ENCODE assay signal across 8 cellular contexts in the genomic region with DNA sequence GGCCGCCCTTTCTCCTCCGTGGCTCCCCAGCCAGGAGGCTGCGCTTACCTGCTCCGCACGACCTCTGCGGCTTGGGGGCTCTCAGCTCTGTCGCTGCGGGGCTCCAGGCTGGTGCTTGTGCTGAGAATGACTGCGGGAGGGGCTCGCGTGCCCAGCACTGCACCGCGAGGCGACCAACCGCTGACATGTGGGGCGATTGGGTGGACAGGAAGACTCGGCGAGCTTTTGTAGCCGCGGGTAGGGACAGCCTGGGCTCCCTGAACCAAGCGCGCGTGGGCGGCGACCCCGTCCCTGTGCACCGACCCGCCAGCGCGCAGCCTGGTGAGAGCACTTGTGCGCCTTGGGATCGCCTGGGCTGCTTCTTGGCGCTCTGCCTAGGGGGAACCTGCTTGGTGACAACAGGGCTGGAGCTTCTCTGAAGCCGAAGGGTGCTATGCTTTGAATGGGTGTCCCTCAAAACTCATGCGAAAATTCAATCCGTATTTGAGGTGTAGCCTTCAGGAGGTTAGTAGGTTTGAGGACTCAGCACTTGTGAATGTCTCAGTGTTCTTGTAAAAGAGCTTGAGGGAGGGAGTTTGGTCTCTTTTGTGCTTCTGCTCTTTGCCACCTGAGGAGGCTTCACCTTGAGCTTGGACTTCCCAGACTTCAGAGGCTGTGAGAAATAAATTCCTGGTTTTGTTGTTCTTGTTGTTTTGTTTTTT. TPM values are rescaled to one million over a fixed set of nuclear protein-coding genes. Genes with fewer than 3 reads are reported as not detected.
DNase-seq lines count a peak whose midpoint lies in the region; ATAC-seq and TF ChIP-seq lines count a peak whose summit lies in the region.

No MANE protein-coding gene starts in this region.

- peaks cover 3% of the 10 kb centered on the region for H3K27me3 Mint-ChIP-seq in GM23338 (ENCODE audit: insufficient read depth, low read depth, poor library complexity)
- H3K27me3 Mint-ChIP-seq in activated T-cell treated with anti-CD3 and anti-CD28 coated beads, Interleukin-2, amount 50 U/mL, for 72 hours (ENCODE audit: low read depth): peaks cover 40% of the 10 kb centered on the region

- TF ChIP-seq EP300 in suprapubic skin (IDR thresholded peaks at IDR 0.05): no peak

- no peaks in the 10 kb centered on the region for H3F3A ChIP-seq in GM23338 (replicated peaks; ENCODE audit: low read depth)

- 7% methylated on average over 18 of the region's 36 CpGs for WGBS in suprapubic skin

- no peak for TF ChIP-seq POLR2A in suprapubic skin (IDR thresholded peaks at IDR 0.05)

- peaks cover 16% of the 10 kb centered on the region; the same call in 2 of the 3 replicates for H3K4me1 Mint-ChIP-seq in GM23338
- H3K4me1 Mint-ChIP-seq in activated T-cell treated with anti-CD3 and anti-CD28 coated beads, Interleukin-2, amount 50 U/mL, for 72 hours (ENCODE audit: low read depth): no peaks in the 10 kb centered on the region

- H3K9me3 ChIP-seq in BE2C: no peaks in the 10 kb centered on the region; the same call in 1 of the 2 replicates
- H3K9me3 ChIP-seq in iPS-18a (ENCODE audit: control insufficient read depth, low read depth, low read length): no peaks in the 10 kb centered on the region
- no peaks in the 10 kb centered on the region for H3K9me3 ChIP-seq in suprapubic skin

- 0 out of 2 replicates have a peak, but pooled peaks cover 3% of the 10 kb centered on the region for H3K27me3 ChIP-seq in BE2C
- H3K27me3 ChIP-seq in GM23338 (ENCODE audit: insufficient read depth): peaks cover 18% of the 10 kb centered on the region
- H3K27me3 ChIP-seq in iPS-18a (ENCODE audit: control insufficient read depth, insufficient read depth, low read length): peaks cover 16% of the 10 kb centered on the region
- H3K27me3 ChIP-seq in suprapubic skin: peaks cover 38% of the 10 kb centered on the region

- H3K27ac ChIP-seq in GM23338 (ENCODE audit: low read depth) (no peak overlapping the region), iPS-18a (ENCODE audit: low read length) (no peak overlapping the region), suprapubic skin (no peak overlapping the region), RWPE1 (no peak overlapping the region)

- peak overlapping the region; percentile 53 for H3K4me3 ChIP-seq in BE2C (ENCODE audit: low read depth, low read length)
- peak overlapping the region; percentile 64 for H3K4me3 ChIP-seq in GM23338
- peak overlapping the region; percentile 52 for H3K4me3 ChIP-seq in iPS-18a (ENCODE audit: low read length)
- H3K4me3 ChIP-seq in suprapubic skin: peak overlapping the region; percentile 41

- H3K79me2 ChIP-seq in GM23338 (replicated peaks; ENCODE audit: insufficient read depth): no peaks in the 10 kb centered on the region

- peak overlapping the region; percentile 82 for H3K4me2 ChIP-seq in GM23338

- no peaks in the 10 kb centered on the region for H4K20me1 ChIP-seq in GM23338 (replicated peaks; ENCODE audit: insufficient read depth)

- no peak for TF ChIP-seq CTCF in BE2C (IDR thresholded peaks at IDR 0.05; ENCODE audit: low read depth, low read length)
- TF ChIP-seq CTCF in GM23338 (conservative IDR thresholded peaks at IDR 0.05; ENCODE audit: low read depth in 2 of 2): no peak
- no peak for TF ChIP-seq CTCF in suprapubic skin (IDR thresholded peaks at IDR 0.05)
- TF ChIP-seq CTCF in RWPE1 (conservative IDR thresholded peaks at IDR 0.05; ENCODE audit: low read depth): no peak

- H3K4me1 ChIP-seq in BE2C (no peaks in the 10 kb centered on the region), GM23338 (ENCODE audit: insufficient read depth) (peaks cover 3% of the 10 kb centered on the region; the same call in 1 of the 2 replicates), iPS-18a (ENCODE audit: control insufficient read depth, low read depth, low read length) (peaks cover 5% of the 10 kb centered on the region), suprapubic skin (peaks cover 8% of the 10 kb centered on the region)

- peak; percentile 90 for ATAC-seq in GM23338
- peak in 1 of 2 donors; percentile 62 for ATAC-seq in activated T-cell treated with anti-CD3 and anti-CD28 coated beads, Interleukin-2, amount 50 U/mL, for 72 hours (replicated peaks in 1 of 2)

- no peak overlapping the region for H3K27ac Mint-ChIP-seq in GM23338
- H3K27ac Mint-ChIP-seq in activated T-cell treated with anti-CD3 and anti-CD28 coated beads, Interleukin-2, amount 50 U/mL, for 72 hours: no peak overlapping the region

- peaks cover 13% of the 10 kb centered on the region; the same call in 2 of the 3 replicates for H3K36me3 Mint-ChIP-seq in GM23338 (ENCODE audit: low read depth)
- peaks cover 6 to 7% of the 10 kb centered on the region in 2 donors for H3K36me3 Mint-ChIP-seq in activated T-cell treated with anti-CD3 and anti-CD28 coated beads, Interleukin-2, amount 50 U/mL, for 72 hours (ENCODE audit: insufficient read depth in 2 of 2)

- no peaks in the 10 kb centered on the region for H3K36me3 ChIP-seq in BE2C
- peaks cover 3% of the 10 kb centered on the region; the same call in 1 of the 2 replicates for H3K36me3 ChIP-seq in GM23338 (ENCODE audit: insufficient read depth)
- no peaks in the 10 kb centered on the region for H3K36me3 ChIP-seq in iPS-18a (ENCODE audit: control insufficient read depth, low read depth, low read length)
- H3K36me3 ChIP-seq in suprapubic skin: no peaks in the 10 kb centered on the region

- H3K4me3 Mint-ChIP-seq in GM23338: peak overlapping the region; percentile 74
- H3K4me3 Mint-ChIP-seq in activated T-cell treated with anti-CD3 and anti-CD28 coated beads, Interleukin-2, amount 50 U/mL, for 72 hours: peak overlapping the region; percentile 14 to 24

- DNase-seq in BE2C: peak; percentile 65
- DNase-seq in GM23338 (ENCODE audit: low spot score): peak; percentile 55
- DNase-seq in activated T-cell treated with anti-CD3 and anti-CD28 coated beads, Interleukin-2, amount 50 U/mL, for 72 hours: peak; percentile 15 to 30
- DNase-seq in suprapubic skin (ENCODE audit: low spot score in 2 of 2): no peak
- DNase-seq in RWPE1 (ENCODE audit: low spot score): no peak
- DNase-seq in NCI-H1694 (lab: John Stamatoyannopoulos, UW): no peak
- no peak for DNase-seq in UCSD-AML1 (lab: John Stamatoyannopoulos, UW; ENCODE audit: unreplicated experiment)

- H2AFZ ChIP-seq in GM23338: peak overlapping the region; percentile 88

- POLR2A ChIA-PET in RWPE1 (lab: Yijun Ruan, JAX; ENCODE audit: low non-redundant PET): no interaction called here

- no peak overlapping the region for H3K9ac ChIP-seq in iPS-18a (ENCODE audit: low read length)

- CTCF ChIA-PET in RWPE1 (lab: Yijun Ruan, JAX): interaction anchor here (0.6 kb wide), 1 partner anchor 12 kb away, joined by 4 read pairs; no protein-coding TSS in a partner anchor

- H3K9me2 ChIP-seq in GM23338 (ENCODE audit: insufficient read depth): no peaks in the 10 kb centered on the region

- peaks cover 20% of the 10 kb centered on the region for H3K9me3 Mint-ChIP-seq in GM23338
- H3K9me3 Mint-ChIP-seq in activated T-cell treated with anti-CD3 and anti-CD28 coated beads, Interleukin-2, amount 50 U/mL, for 72 hours: peaks cover 10% of the 10 kb centered on the region in 2 donors

TF ChIP-seq in GM23338, 12 proteins besides CTCF, POLR2A, EP300 and RAD21 (continues in another document):
- no peak for TF ChIP-seq CREB1 (CRISPR knock-in tag; IDR thresholded peaks at IDR 0.05; ENCODE audit: low read depth)
- no peak for TF ChIP-seq JUNB (IDR thresholded peaks at IDR 0.05; ENCODE audit: unreplicated experiment)
- no peak for TF ChIP-seq EZH2phosphoT487 (IDR thresholded peaks at IDR 0.05; ENCODE audit: unreplicated experiment)
- TF ChIP-seq POLR2AphosphoS5 (IDR thresholded peaks at IDR 0.05; ENCODE audit: low read depth): no peak
- TF ChIP-seq, protein P1, sequence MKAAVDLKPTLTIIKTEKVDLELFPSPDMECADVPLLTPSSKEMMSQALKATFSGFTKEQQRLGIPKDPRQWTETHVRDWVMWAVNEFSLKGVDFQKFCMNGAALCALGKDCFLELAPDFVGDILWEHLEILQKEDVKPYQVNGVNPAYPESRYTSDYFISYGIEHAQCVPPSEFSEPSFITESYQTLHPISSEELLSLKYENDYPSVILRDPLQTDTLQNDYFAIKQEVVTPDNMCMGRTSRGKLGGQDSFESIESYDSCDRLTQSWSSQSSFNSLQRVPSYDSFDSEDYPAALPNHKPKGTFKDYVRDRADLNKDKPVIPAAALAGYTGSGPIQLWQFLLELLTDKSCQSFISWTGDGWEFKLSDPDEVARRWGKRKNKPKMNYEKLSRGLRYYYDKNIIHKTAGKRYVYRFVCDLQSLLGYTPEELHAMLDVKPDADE (IDR thresholded peaks at IDR 0.05): no peak

RNA-seq across cellular contexts. Expression of a gene that starts 50.4 kb away (rescaled TPM):
- polyA plus RNA-seq in BE2C (2012; ENCODE audit: insufficient read depth, insufficient read length, low read depth): 3.9 TPM
- 0.31 and 0.69 TPM in 2 replicates for total RNA-seq in GM23338 (2014; rRNA removed; shearing (Covaris generic))
- 1.3 and 1.7 TPM in 2 replicates for polyA plus RNA-seq in GM23338 (2016; fragmentation: Nextera tagmentation; extraction: Ambion mirVana)
- not detected for total RNA-seq in activated T-cell treated with anti-CD3 and anti-CD28 coated beads, Interleukin-2, amount 50 U/mL, for 72 hours
- total RNA-seq in suprapubic skin: under 1 TPM in 1 of 4 donors, not detected in 3; 0.30 TPM

Comparison
In these comparisons a context has a peak if more than half of its experiments do, and no peak if none do; other contexts are left out.
1. DNase-seq: peak in BE2C (single experiment), GM23338 (single experiment) and activated T-cell treated with anti-CD3 and anti-CD28 coated beads, Interleukin-2, amount 50 U/mL, for 72 hours (2 of 2); none in suprapubic skin (0 of 2), RWPE1 (single experiment), NCI-H1694 (single experiment) and UCSD-AML1 (single experiment).
2. Peak in every context shown above with its lines, with median percentiles within 50 percentile points of each other: H3K4me3 ChIP-seq.